1 cellular context compared by ENCODE assay signal in genomic region chr17:44110823-44111633, GRCh38.
A peak's percentile ranks its signal among the peaks of the same experiment; 100 is the strongest.
TF ChIP-seq lines count a peak whose summit lies in the region.

No MANE protein-coding gene starts in this region.

TF ChIP-seq in K562, 482 proteins besides CTCF, POLR2A, EP300 and RAD21 (continued from another document):
- TF ChIP-seq USF2 (CRISPR knock-in tag; IDR thresholded peaks at IDR 0.05): no peak
- TF ChIP-seq PHB2 (IDR thresholded peaks at IDR 0.05; ENCODE audit: low read depth): no peak
- peak; percentile 29 for TF ChIP-seq MEIS2 (IDR thresholded peaks at IDR 0.05; ENCODE audit: partially characterized antibody)
- no peak for TF ChIP-seq STAT5B (CRISPR knock-in tag; IDR thresholded peaks at IDR 0.05)
- peak; percentile 68 for TF ChIP-seq LEF1 (IDR thresholded peaks at IDR 0.05)
- TF ChIP-seq PTBP1 (IDR thresholded peaks at IDR 0.05; ENCODE audit: low read depth, low read length): no peak
- TF ChIP-seq JUND (IDR thresholded peaks at IDR 0.05; ENCODE audit: borderline replicate concordance, low read depth, low read length): 0 out of 2 replicates have a peak, but pooled peaks have one; percentile 7
- TF ChIP-seq JUND (tag; IDR thresholded peaks at IDR 0.05; ENCODE audit: borderline replicate concordance, low read depth, low read length): peak; percentile 11; the same call in 1 of the 3 replicates
- peak; percentile 24 for TF ChIP-seq RBBP5 (IDR thresholded peaks at IDR 0.05; ENCODE audit: borderline replicate concordance, insufficient read depth, low read length, poor library complexity, severe bottlenecking)
- TF ChIP-seq RNF2 (IDR thresholded peaks at IDR 0.05): peak; percentile 79; the same call in 1 of the 2 replicates
- no peak for TF ChIP-seq ILF3 (IDR thresholded peaks at IDR 0.05; ENCODE audit: borderline replicate concordance)
- 0 out of 2 replicates have a peak, but pooled peaks have one; percentile 55 for TF ChIP-seq CTBP1 (IDR thresholded peaks at IDR 0.05; ENCODE audit: borderline replicate concordance)
- no peak for TF ChIP-seq SMARCB1 (IDR thresholded peaks at IDR 0.05; ENCODE audit: insufficient read length, low read depth)
